Comparison of ENCODE assay signal across 17 cellular contexts in genomic region chr9:103399535-103399934, GRCh38.
DNase-seq lines count a peak whose midpoint lies in the region; ATAC-seq, FAIRE-seq and TF ChIP-seq lines count a peak whose summit lies in the region.
"Had no signal": no experiment of that assay in that cellular context is flagged by ENCODE, and none has a peak within 500 bp of the region (broad histone marks: within the 10 kb centered on the region; RNA-seq: fewer than 3 reads in every experiment).

No MANE protein-coding gene starts in this region.

- H3K27me3 Mint-ChIP-seq in WTC11 (ENCODE audit: low read depth) = no peaks in the 10 kb centered on the region
- no peaks in the 10 kb centered on the region for H3K27me3 Mint-ChIP-seq in progenitor cell of endocrine pancreas
- H3K27me3 Mint-ChIP-seq in activated T-cell treated with anti-CD3 and anti-CD28 coated beads, Interleukin-2, amount 50 U/mL, for 72 hours (ENCODE audit: low read depth) = no peaks in the 10 kb centered on the region
- H3K27me3 Mint-ChIP-seq: CD4-positive, alpha-beta memory T cell had no signal

- CTCF ChIA-PET in WTC11 (lab: Charles Lee) = no interaction called here

- no peaks in the 10 kb centered on the region for H3K36me3 Mint-ChIP-seq in WTC11
- no peaks in the 10 kb centered on the region for H3K36me3 Mint-ChIP-seq in progenitor cell of endocrine pancreas (ENCODE audit: insufficient read depth)
- H3K36me3 Mint-ChIP-seq in activated T-cell treated with anti-CD3 and anti-CD28 coated beads, Interleukin-2, amount 50 U/mL, for 72 hours (ENCODE audit: insufficient read depth in 2 of 2) = no peaks in the 10 kb centered on the region
- H3K36me3 Mint-ChIP-seq: CD4-positive, alpha-beta memory T cell had no signal

- FAIRE-seq in G401.6 (lab: Jason Lieb, UNC) (peak; percentile 89), frontal cortex (lab: Jason Lieb, UNC) (peak; percentile 88)
- FAIRE-seq: GM12892 had no signal

- ATAC-seq in WTC11 (no peak), HG02840 (IDR thresholded peaks at IDR 0.05; ENCODE audit: low FRiP score, unreplicated experiment) (no peak)
- no peak for ATAC-seq in activated T-cell treated with anti-CD3 and anti-CD28 coated beads, Interleukin-2, amount 50 U/mL, for 72 hours (replicated peaks in 1 of 2)

- H3K4me3 Mint-ChIP-seq in WTC11 (no peak overlapping the region), progenitor cell of endocrine pancreas (ENCODE audit: low read depth) (no peak overlapping the region)
- no peak overlapping the region for H3K4me3 Mint-ChIP-seq in activated T-cell treated with anti-CD3 and anti-CD28 coated beads, Interleukin-2, amount 50 U/mL, for 72 hours
- H3K4me3 Mint-ChIP-seq: CD4-positive, alpha-beta memory T cell; HFFc6 had no signal

- H3K4me1 Mint-ChIP-seq in WTC11 (no peaks in the 10 kb centered on the region), progenitor cell of endocrine pancreas (ENCODE audit: low read depth) (no peaks in the 10 kb centered on the region)
- H3K4me1 Mint-ChIP-seq in activated T-cell treated with anti-CD3 and anti-CD28 coated beads, Interleukin-2, amount 50 U/mL, for 72 hours (ENCODE audit: low read depth) = no peaks in the 10 kb centered on the region
- H3K4me1 Mint-ChIP-seq: CD4-positive, alpha-beta memory T cell had no signal

- H3K27ac Mint-ChIP-seq in WTC11 (no peak overlapping the region), progenitor cell of endocrine pancreas (peak overlapping the region; percentile 83)
- no peak overlapping the region for H3K27ac Mint-ChIP-seq in activated T-cell treated with anti-CD3 and anti-CD28 coated beads, Interleukin-2, amount 50 U/mL, for 72 hours
- H3K27ac Mint-ChIP-seq: CD4-positive, alpha-beta memory T cell; HFFc6 had no signal

- POLR2A ChIA-PET in WTC11 (lab: Charles Lee) = no interaction called here

- TF ChIP-seq CTCF in WTC11 (IDR thresholded peaks at IDR 0.05) (no peak), progenitor cell of endocrine pancreas (IDR thresholded peaks at IDR 0.05; ENCODE audit: unreplicated experiment) (no peak)

- H3K9me3 Mint-ChIP-seq in WTC11 (no peaks in the 10 kb centered on the region), progenitor cell of endocrine pancreas (ENCODE audit: low read depth) (peaks cover 2% of the 10 kb centered on the region)
- no peaks in the 10 kb centered on the region for H3K9me3 Mint-ChIP-seq in activated T-cell treated with anti-CD3 and anti-CD28 coated beads, Interleukin-2, amount 50 U/mL, for 72 hours

- DNase-seq in WTC11 (ENCODE audit: low spot score) (no peak), frontal cortex (ENCODE audit: low spot score in 2 of 2) (no peak), progenitor cell of endocrine pancreas (ENCODE audit: low spot score, unreplicated experiment) (no peak)
- no peak for DNase-seq in stimulated activated CD4-positive, alpha-beta T cell treated with anti-CD3 and anti-CD28 coated beads, Interleukin-1b, Interleukin-23, amount 100 ng/mL, for 48 hours
- no peak for DNase-seq in activated T-cell treated with anti-CD3 and anti-CD28 coated beads, Interleukin-2, amount 50 U/mL, for 72 hours
- DNase-seq: 8988T; C1 segment of cervical spinal cord; Calu3; CD4-positive, alpha-beta memory T cell; COR-L47; DMS53; DMS79 treated with DMSO at 0.1 percent for 48 hours; GOT3; HFFc6 had no signal

TF ChIP-seq in WTC11, 78 proteins besides CTCF, POLR2A, EP300 and RAD21:
- TF ChIP-seq HMGA2 (CRISPR knock-in tag; IDR thresholded peaks at IDR 0.05) = peak; percentile 98
- TF ChIP-seq JAZF1 (CRISPR knock-in tag; IDR thresholded peaks at IDR 0.05) = no peak
